22 cellular contexts compared by ENCODE assay signal in the genomic region with DNA sequence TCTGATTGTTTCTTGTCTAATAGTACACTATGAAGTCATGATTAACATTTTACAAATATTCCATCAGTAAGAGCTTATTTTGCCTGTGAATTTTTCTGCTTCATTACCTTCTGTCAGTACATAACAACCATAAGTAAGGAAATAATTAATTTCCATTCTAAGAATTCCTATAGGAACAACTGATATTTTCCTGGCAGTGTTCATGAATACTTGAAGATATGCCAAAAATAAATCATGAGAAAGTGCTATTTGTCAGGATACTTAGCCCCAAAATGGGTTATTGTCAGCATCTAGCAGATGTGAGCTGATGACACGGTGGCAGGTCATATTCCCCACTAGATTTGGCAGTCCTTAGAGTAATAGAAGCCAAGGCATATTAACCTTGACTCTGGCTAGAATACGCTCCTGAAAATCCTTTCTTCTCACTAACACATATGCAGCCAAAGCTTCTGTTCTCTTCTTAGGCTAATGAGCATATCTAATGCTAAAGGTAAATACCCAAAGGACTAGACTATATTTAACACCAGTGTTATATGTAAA. TPM values are rescaled to one million over a fixed set of nuclear protein-coding genes. Genes with fewer than 3 reads are reported as not detected.
DNase-seq lines count a peak whose midpoint lies in the region; TF ChIP-seq lines count a peak whose summit lies in the region.
"Had no signal": no experiment of that assay in that cellular context is flagged by ENCODE, and none has a peak within 500 bp of the region (broad histone marks: within the 10 kb centered on the region; RNA-seq: fewer than 3 reads in every experiment).

No MANE protein-coding gene starts in this region.

- no peak overlapping the region for H3K27ac Mint-ChIP-seq in CD14-positive monocyte
- H3K27ac Mint-ChIP-seq: T-helper 2 cell treated with Interferon-gamma antibody and Interleukin-4, amounts not matched to agents 5 μg/mL and 100 μg/mL, for 36 hours had no signal

- H3K9me2 ChIP-seq in neural cell (ENCODE audit: insufficient read depth, low read length), result no peaks in the 10 kb centered on the region

- H4K20me1 ChIP-seq in neural cell (ENCODE audit: insufficient read depth), result no peaks in the 10 kb centered on the region

- no peak overlapping the region for H3K27ac ChIP-seq in neural cell (ENCODE audit: low read length)
- H3K27ac ChIP-seq: SJSA1 had no signal

- TF ChIP-seq EP300 in neural cell (conservative IDR thresholded peaks at IDR 0.05; ENCODE audit: poor library complexity, severe bottlenecking), result peak; percentile 36

- peaks cover 0 to 3% (median 0%) of the 10 kb centered on the region in 3 donors for H3K27me3 Mint-ChIP-seq in CD14-positive monocyte (ENCODE audit: low read depth in 3 of 3)

- no peak for TF ChIP-seq RAD21 in neural cell (conservative IDR thresholded peaks at IDR 0.05)

- no peak for TF ChIP-seq CTCF in neural cell (IDR thresholded peaks at IDR 0.05; ENCODE audit: poor library complexity, severe bottlenecking)
- TF ChIP-seq CTCF in CD14-positive monocyte (IDR thresholded peaks at IDR 0.05), result no peak

- H3K36me3 ChIP-seq in MG63 (no peaks in the 10 kb centered on the region), neural cell (ENCODE audit: insufficient read depth, low read length) (no peaks in the 10 kb centered on the region)
- H3K36me3 ChIP-seq: HAP-1, SJSA1 had no signal

- peak; percentile 19 for DNase-seq in NCI-H510A treated with DMSO at 0.1 percent for 48 hours (lab: John Stamatoyannopoulos, UW)
- DNase-seq in NCI-H510A (lab: John Stamatoyannopoulos, UW), result no peak
- DNase-seq in MG63, result peak; percentile 52
- peak; percentile 34 for DNase-seq in NCI-H82 (lab: John Stamatoyannopoulos, UW)
- DNase-seq in T-helper 9 cell, result no peak
- no peak for DNase-seq in SK-N-DZ (ENCODE audit: low spot score)
- no peak for DNase-seq in CD14-positive monocyte (ENCODE audit: low spot score)
- DNase-seq: C1 segment of cervical spinal cord, IMR-90, Karpas-422, MM.1S, NCI-H1436, NCI-H2107, RPMI8226, SW 1271 had no signal

- H3F3A ChIP-seq in neural cell (ENCODE audit: insufficient read depth, low read length, poor library complexity, severe bottlenecking), result no peaks in the 10 kb centered on the region

- H3K9me3 ChIP-seq in MG63 (no peaks in the 10 kb centered on the region), neural cell (ENCODE audit: low read length) (no peaks in the 10 kb centered on the region)
- H3K9me3 ChIP-seq: HAP-1, SJSA1 had no signal

- H2AFZ ChIP-seq in neural cell (ENCODE audit: low read depth, low read length), result no peak overlapping the region

- no peaks in the 10 kb centered on the region for H3K27me3 ChIP-seq in MG63
- no peaks in the 10 kb centered on the region for H3K27me3 ChIP-seq in neural cell (ENCODE audit: insufficient read depth, low read depth, low read length)
- H3K27me3 ChIP-seq: SJSA1 had no signal

- H3K79me2 ChIP-seq in neural cell (replicated peaks; ENCODE audit: insufficient read depth, low read length), result no peaks in the 10 kb centered on the region

- H3K36me3 Mint-ChIP-seq in CD14-positive monocyte, result no peaks in the 10 kb centered on the region

- H3K4me3 ChIP-seq in MG63, result no peak overlapping the region
- no peak overlapping the region for H3K4me3 ChIP-seq in neural cell (ENCODE audit: low read length)
- H3K4me3 ChIP-seq: HAP-1, SJSA1 had no signal

- H3K4me1 Mint-ChIP-seq in CD14-positive monocyte, result no peaks in the 10 kb centered on the region

- intact Hi-C loops in CD14-positive monocyte (cut with micrococcal nuclease), result no loop called here

- H3K4me2 ChIP-seq in neural cell (ENCODE audit: low read length), result no peak overlapping the region

- no peak overlapping the region for H3K9ac ChIP-seq in neural cell (ENCODE audit: low read length)

- no peak overlapping the region for H3K4me3 Mint-ChIP-seq in CD14-positive monocyte
- H3K4me3 Mint-ChIP-seq: T-helper 2 cell treated with Interferon-gamma antibody and Interleukin-4, amounts not matched to agents 5 μg/mL and 100 μg/mL, for 36 hours had no signal

- no peaks in the 10 kb centered on the region for H3K9me3 Mint-ChIP-seq in CD14-positive monocyte
- H3K9me3 Mint-ChIP-seq: T-helper 2 cell treated with Interferon-gamma antibody and Interleukin-4, amounts not matched to agents 5 μg/mL and 100 μg/mL, for 36 hours had no signal

TF ChIP-seq in neural cell, 6 proteins besides CTCF, POLR2A, EP300 and RAD21:
- TF ChIP-seq POLR2AphosphoS5 (IDR thresholded peaks at IDR 0.05) (no peak), TAF1 (IDR thresholded peaks at IDR 0.05; ENCODE audit: low read depth) (no peak), SMC3 (conservative IDR thresholded peaks at IDR 0.05; ENCODE audit: poor library complexity) (no peak), MXI1 (conservative IDR thresholded peaks at IDR 0.05; ENCODE audit: poor library complexity, severe bottlenecking) (no peak), REST (IDR thresholded peaks at IDR 0.05; ENCODE audit: borderline replicate concordance) (peak; percentile 55), EZH2 (IDR thresholded peaks at IDR 0.05; ENCODE audit: borderline replicate concordance, insufficient read depth, low read length, poor library complexity, severe bottlenecking) (no peak)

RNA-seq across cellular contexts. Expression of gene CRISP1, which starts 43.2 kb away (rescaled TPM):
- total RNA-seq in MG63 (2014; rRNA removed; shearing (Covaris generic); ENCODE audit: low replicate concordance), result not detected in 2 replicates
- polyA plus RNA-seq in neural cell (not detected in 2 replicates), CD14-positive monocyte (not detected)
- polyA minus RNA-seq in neural cell, result not detected in 2 replicates
- polyA plus RNA-seq in SK-N-DZ (2014; cell fraction: cytosol; rRNA removed), result not detected in 2 replicates
- not detected in 2 replicates for polyA plus RNA-seq in SK-N-DZ (2014; cell fraction: nucleus; rRNA removed)
- total RNA-seq: A673, HT1080, IMR-90, NCI-H460, SJSA1 had no signal
- polyA plus RNA-seq: IMR-90 had no signal

RNA-seq across cellular contexts. Expression of gene DEFB114, which starts 54.4 kb away (rescaled TPM):
- not detected in 2 replicates for total RNA-seq in MG63 (2014; rRNA removed; shearing (Covaris generic); ENCODE audit: low replicate concordance)
- polyA plus RNA-seq in neural cell (not detected in 2 replicates), CD14-positive monocyte (not detected)
- not detected in 2 replicates for polyA minus RNA-seq in neural cell
- polyA plus RNA-seq in SK-N-DZ (2014; cell fraction: cytosol; rRNA removed), result not detected in 2 replicates
- polyA plus RNA-seq in SK-N-DZ (2014; cell fraction: nucleus; rRNA removed), result not detected in 2 replicates
- total RNA-seq: A673, HT1080, IMR-90, NCI-H460, SJSA1 had no signal
- polyA plus RNA-seq: IMR-90 had no signal

RNA-seq across cellular contexts. Expression of gene DEFB113, which starts 59.8 kb away (rescaled TPM):
- not detected in 2 replicates for total RNA-seq in MG63 (2014; rRNA removed; shearing (Covaris generic); ENCODE audit: low replicate concordance)
- polyA plus RNA-seq in neural cell, result not detected in 2 replicates
- not detected in 2 replicates for polyA minus RNA-seq in neural cell
- polyA plus RNA-seq in SK-N-DZ (2014; cell fraction: cytosol; rRNA removed), result not detected in 2 replicates
- polyA plus RNA-seq in SK-N-DZ (2014; cell fraction: nucleus; rRNA removed), result not detected in 2 replicates
- polyA plus RNA-seq in CD14-positive monocyte, result not detected
- total RNA-seq: A673, HT1080, IMR-90, NCI-H460, SJSA1 had no signal
- polyA plus RNA-seq: IMR-90 had no signal

Comparison
In these comparisons a context has a peak if more than half of its experiments do, and no peak if none do; other contexts are left out.
1. DNase-seq: peak in NCI-H510A treated with DMSO at 0.1 percent for 48 hours (single experiment), MG63 (single experiment) and NCI-H82 (single experiment); none in NCI-H510A (single experiment), T-helper 9 cell (single experiment), SK-N-DZ (single experiment) and CD14-positive monocyte (single experiment).